In genomic region chr12:22850185-22850584, GRCh38 we compare ENCODE assay signal across 36 cellular contexts.
"Had no signal": no experiment of that assay in that cellular context is flagged by ENCODE, and none has a peak within 500 bp of the region (broad histone marks: within the 10 kb centered on the region; RNA-seq: fewer than 3 reads in every experiment).

No MANE protein-coding gene starts in this region.

- H3K4me1 Mint-ChIP-seq: activated B cell treated with CpG ODN at 0.5 μM for 24 hours; activated CD4-positive, alpha-beta T cell treated with anti-CD3 and anti-CD28 coated beads, Interleukin-2, amount 10 ng/mL, durations not matched to agents 24 days and 14 days; activated naive CD8-positive, alpha-beta T cell treated with anti-CD3 and anti-CD28 coated beads for 36 hours; activated T-helper 17 cell treated with anti-CD3 and anti-CD28 coated beads, Interleukin-2, amount 50 U/mL, for 72 hours had no signal

- H3K4me3 ChIP-seq: adrenal gland, body of pancreas, breast epithelium had no signal

- ATAC-seq: activated CD8-positive, alpha-beta T cell treated with anti-CD3 and anti-CD28 coated beads for 36 hours; activated naive CD4-positive, alpha-beta T cell treated with anti-CD3 and anti-CD28 coated beads, Interleukin-2, amount 50 U/mL, for 72 hours; activated T-cell treated with anti-CD3 and anti-CD28 coated beads, Interleukin-2, amount 50 U/mL, for 4 hours; activated T-cell treated with anti-CD3 and anti-CD28 coated beads, Interleukin-2, amount 50 U/mL, for 72 hours; activated T-helper 17 cell treated with anti-CD3 and anti-CD28 coated beads, Interleukin-2, amount 50 U/mL, for 72 hours; body of pancreas had no signal

- H3K27ac ChIP-seq: adrenal gland, body of pancreas, brain microvascular endothelial cell, breast epithelium, VCaP had no signal

- DNase-seq: activated B cell treated with CpG ODN at 0.5 μM for 24 hours; activated CD4-positive, alpha-beta memory T cell treated with anti-CD3 and anti-CD28 coated beads for 36 hours; activated CD4-positive, alpha-beta T cell treated with anti-CD3 and anti-CD28 coated beads for 4 hours; activated CD4-positive, alpha-beta T cell treated with anti-CD3 and anti-CD28 coated beads, Interleukin-2, amount 10 ng/mL, durations not matched to agents 24 days and 14 days; activated CD4-positive, alpha-beta T cell treated with anti-CD3 and anti-CD28 coated beads, Interleukin-2, amount 50 U/mL, for 1 hour; activated CD4-positive, alpha-beta T cell treated with anti-CD3 and anti-CD28 coated beads, Interleukin-2, amount 50 U/mL, for 4 hours; activated CD4-positive, CD25-positive, alpha-beta regulatory T cell treated with anti-CD3 and anti-CD28 coated beads, Interleukin-2, amount 50 U/mL, for 72 hours; activated CD8-positive, alpha-beta memory T cell treated with anti-CD3 and anti-CD28 coated beads, Interleukin-2, amount 50 U/mL, for 4 hours; activated CD8-positive, alpha-beta T cell treated with anti-CD3 and anti-CD28 coated beads for 36 hours; activated effector memory CD4-positive, alpha-beta T cell treated with anti-CD3 and anti-CD28 coated beads, Interleukin-2, amount 50 U/mL, for 16 hours; activated gamma-delta T cell treated with Interleukin-2 at 50 U/mL for 16 hours; activated naive CD4-positive, alpha-beta T cell; activated naive CD4-positive, alpha-beta T cell treated with anti-CD3 and anti-CD28 coated beads for 36 hours; activated naive CD4-positive, alpha-beta T cell treated with anti-CD3 and anti-CD28 coated beads, Interleukin-2, amount 50 U/mL, for 16 hours; activated naive CD8-positive, alpha-beta T cell treated with anti-CD3 and anti-CD28 coated beads for 36 hours; activated T-cell treated with anti-CD3 and anti-CD28 coated beads for 4 hours; activated T-cell treated with anti-CD3 and anti-CD28 coated beads, Interleukin-2, amount 50 U/mL, for 1 hour; activated T-cell treated with anti-CD3 and anti-CD28 coated beads, Interleukin-2, amount 50 U/mL, for 4 hours; activated T-cell treated with anti-CD3 and anti-CD28 coated beads, Interleukin-2, amount 50 U/mL, for 72 hours; adrenal gland; amniotic stem cell; aorta; body of pancreas; brain microvascular endothelial cell; central memory CD4-positive, alpha-beta T cell; SW 1271; T-helper 1 cell; T-helper 2 cell; T-helper 9 cell had no signal

- H3K27ac Mint-ChIP-seq: activated B cell treated with CpG ODN at 0.5 μM for 24 hours; activated CD4-positive, alpha-beta memory T cell treated with anti-CD3 and anti-CD28 coated beads for 36 hours; activated CD4-positive, alpha-beta T cell treated with anti-CD3 and anti-CD28 coated beads, Interleukin-2, amount 10 ng/mL, durations not matched to agents 24 days and 14 days; activated CD8-positive, alpha-beta T cell treated with anti-CD3 and anti-CD28 coated beads for 36 hours; activated naive CD4-positive, alpha-beta T cell treated with anti-CD3 and anti-CD28 coated beads for 36 hours; activated naive CD4-positive, alpha-beta T cell treated with anti-CD3 and anti-CD28 coated beads, Interleukin-2, amount 50 U/mL, for 72 hours; activated naive CD8-positive, alpha-beta T cell treated with anti-CD3 and anti-CD28 coated beads for 36 hours; activated T-cell treated with anti-CD3 and anti-CD28 coated beads, Interleukin-2, amount 50 U/mL, for 72 hours; activated T-helper 1 cell treated with anti-CD3 and anti-CD28 coated beads, Interleukin-12 subunit alpha, Interleukin-12 subunit beta, Interleukin-2, Interleukin-4 antibody, amounts not matched to agents 30 ng/mL and 10 ng/mL and 1 ng/mL, durations not matched to agents 14 hours and 24 hours and 36 hours; activated T-helper 17 cell treated with anti-CD3 and anti-CD28 coated beads, Interleukin-2, amount 50 U/mL, for 72 hours; T-helper 1 cell treated with Interleukin-12 subunit alpha and Interleukin-12 subunit beta and Interleukin-4 antibody, amounts not matched to agents 30 μg/mL and 1 μg/mL, for 36 hours; T-helper 2 cell treated with Interferon-gamma antibody and Interleukin-4, amounts not matched to agents 5 μg/mL and 100 μg/mL, for 36 hours had no signal

- H3K4me1 ChIP-seq: adrenal gland, body of pancreas, breast epithelium had no signal

- H3K4me3 Mint-ChIP-seq: activated B cell treated with CpG ODN at 0.5 μM for 24 hours; activated CD4-positive, alpha-beta memory T cell treated with anti-CD3 and anti-CD28 coated beads for 36 hours; activated CD4-positive, alpha-beta T cell treated with anti-CD3 and anti-CD28 coated beads, Interleukin-2, amount 10 ng/mL, durations not matched to agents 24 days and 14 days; activated CD8-positive, alpha-beta T cell treated with anti-CD3 and anti-CD28 coated beads for 36 hours; activated naive CD4-positive, alpha-beta T cell treated with anti-CD3 and anti-CD28 coated beads for 36 hours; activated naive CD8-positive, alpha-beta T cell treated with anti-CD3 and anti-CD28 coated beads for 36 hours; activated T-cell treated with anti-CD3 and anti-CD28 coated beads, Interleukin-2, amount 50 U/mL, for 4 hours; activated T-cell treated with anti-CD3 and anti-CD28 coated beads, Interleukin-2, amount 50 U/mL, for 72 hours; activated T-helper 1 cell treated with anti-CD3 and anti-CD28 coated beads, Interleukin-12 subunit alpha, Interleukin-12 subunit beta, Interleukin-2, Interleukin-4 antibody, amounts not matched to agents 30 ng/mL and 10 ng/mL and 1 ng/mL, durations not matched to agents 14 hours and 24 hours and 36 hours; activated T-helper 17 cell treated with anti-CD3 and anti-CD28 coated beads, Interleukin-2, amount 50 U/mL, for 72 hours; T-helper 1 cell treated with Interleukin-12 subunit alpha and Interleukin-12 subunit beta and Interleukin-4 antibody, amounts not matched to agents 30 μg/mL and 1 μg/mL, for 36 hours; T-helper 2 cell treated with Interferon-gamma antibody and Interleukin-4, amounts not matched to agents 5 μg/mL and 100 μg/mL, for 36 hours had no signal

- H3K9me3 Mint-ChIP-seq: activated B cell treated with CpG ODN at 0.5 μM for 24 hours; activated CD4-positive, alpha-beta memory T cell treated with anti-CD3 and anti-CD28 coated beads for 36 hours; activated CD4-positive, alpha-beta T cell treated with anti-CD3 and anti-CD28 coated beads, Interleukin-2, amount 10 ng/mL, durations not matched to agents 24 days and 14 days; activated CD8-positive, alpha-beta T cell treated with anti-CD3 and anti-CD28 coated beads for 36 hours; activated naive CD4-positive, alpha-beta T cell treated with anti-CD3 and anti-CD28 coated beads for 36 hours; activated T-cell treated with anti-CD3 and anti-CD28 coated beads, Interleukin-2, amount 50 U/mL, for 4 hours; activated T-cell treated with anti-CD3 and anti-CD28 coated beads, Interleukin-2, amount 50 U/mL, for 72 hours; activated T-helper 1 cell treated with anti-CD3 and anti-CD28 coated beads, Interleukin-12 subunit alpha, Interleukin-12 subunit beta, Interleukin-2, Interleukin-4 antibody, amounts not matched to agents 30 ng/mL and 10 ng/mL and 1 ng/mL, durations not matched to agents 14 hours and 24 hours and 36 hours; T-helper 1 cell treated with Interleukin-12 subunit alpha and Interleukin-12 subunit beta and Interleukin-4 antibody, amounts not matched to agents 30 μg/mL and 1 μg/mL, for 36 hours; T-helper 2 cell treated with Interferon-gamma antibody and Interleukin-4, amounts not matched to agents 5 μg/mL and 100 μg/mL, for 36 hours had no signal

- H3K9me3 ChIP-seq: adrenal gland, body of pancreas, breast epithelium had no signal

- H3K27me3 ChIP-seq: adrenal gland, body of pancreas, brain microvascular endothelial cell, breast epithelium had no signal

- H3K36me3 Mint-ChIP-seq: activated CD4-positive, alpha-beta memory T cell treated with anti-CD3 and anti-CD28 coated beads for 36 hours; activated naive CD4-positive, alpha-beta T cell treated with anti-CD3 and anti-CD28 coated beads, Interleukin-2, amount 50 U/mL, for 72 hours; activated naive CD8-positive, alpha-beta T cell treated with anti-CD3 and anti-CD28 coated beads for 36 hours had no signal

- H3K27me3 Mint-ChIP-seq: activated CD4-positive, alpha-beta memory T cell treated with anti-CD3 and anti-CD28 coated beads for 36 hours; activated CD4-positive, alpha-beta T cell treated with anti-CD3 and anti-CD28 coated beads, Interleukin-2, amount 10 ng/mL, durations not matched to agents 24 days and 14 days had no signal

- H3K36me3 ChIP-seq: adrenal gland, brain microvascular endothelial cell, breast epithelium had no signal
